Comparison of ENCODE assay signal across 10 cellular contexts in the genomic region with DNA sequence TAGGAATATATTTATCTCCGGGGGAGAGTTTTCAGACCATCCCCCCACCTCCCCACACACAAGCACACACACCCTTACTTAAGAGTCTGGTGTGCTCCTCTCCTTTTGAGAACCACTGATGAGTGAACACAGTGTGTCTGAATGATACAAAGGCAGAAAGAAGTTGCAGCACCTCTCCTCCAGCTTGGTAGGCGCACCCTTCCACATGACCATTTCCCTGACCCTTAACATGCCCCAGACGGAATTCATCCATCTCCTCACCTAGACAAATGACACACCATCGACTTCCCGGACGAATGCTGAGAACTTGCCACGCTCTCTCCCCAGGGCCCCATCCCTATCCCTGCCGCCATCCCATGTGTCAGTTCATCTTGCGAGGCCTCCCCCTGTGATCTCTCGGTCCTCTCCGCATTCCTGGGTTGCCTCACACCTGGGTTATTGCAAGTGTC. TPM values are rescaled to one million over a fixed set of nuclear protein-coding genes. Genes with fewer than 3 reads are reported as not detected.
A peak's percentile ranks its signal among the peaks of the same experiment; 100 is the strongest.
DNase-seq lines count a peak whose midpoint lies in the region; ATAC-seq and TF ChIP-seq lines count a peak whose summit lies in the region.
"Had no signal": no experiment of that assay in that cellular context is flagged by ENCODE, and none has a peak within 500 bp of the region (broad histone marks: within the 10 kb centered on the region; RNA-seq: fewer than 3 reads in every experiment).

No MANE protein-coding gene starts in this region.

- H3K27me3 ChIP-seq in DOHH2 (ENCODE audit: control insufficient read depth, low read length) (no peaks in the 10 kb centered on the region), skeletal muscle satellite cell (ENCODE audit: control insufficient read depth, insufficient read depth, low read length) (no peaks in the 10 kb centered on the region)

- peaks cover 70% of the 10 kb centered on the region for H3K4me1 ChIP-seq in DOHH2 (ENCODE audit: control insufficient read depth, low read length)
- peaks cover 74% of the 10 kb centered on the region for H3K4me1 ChIP-seq in skeletal muscle satellite cell (ENCODE audit: control insufficient read depth, insufficient read depth, low read length)

- peak; percentile 51 for DNase-seq in RKO (ENCODE audit: low spot score)
- peak; percentile 33 for DNase-seq in fibroblast of villous mesenchyme (ENCODE audit: low read depth)
- DNase-seq in activated effector memory CD4-positive, alpha-beta T cell treated with anti-CD3 and anti-CD28 coated beads, Interleukin-2, amount 50 U/mL, for 16 hours = no peak
- DNase-seq in activated gamma-delta T cell treated with Interleukin-2 at 50 U/mL for 16 hours = no peak
- no peak for DNase-seq in NCI-H1105 (lab: John Stamatoyannopoulos, UW)
- DNase-seq: NCI-H1930, retina had no signal

- H3K27ac ChIP-seq in DOHH2 (ENCODE audit: low read depth, low read length) = peak overlapping the region; percentile 93

- no peaks in the 10 kb centered on the region for H3K9me2 ChIP-seq in DOHH2 (replicated peaks; ENCODE audit: control insufficient read depth, low read length)

- peak overlapping the region; percentile 92 for H3K4me2 ChIP-seq in DOHH2 (ENCODE audit: low read length)
- H3K4me2 ChIP-seq in skeletal muscle satellite cell (ENCODE audit: low read length) = peak overlapping the region; percentile 92

- H3K9me3 ChIP-seq in DOHH2 (ENCODE audit: control insufficient read depth, insufficient read depth, low read length) (no peaks in the 10 kb centered on the region), skeletal muscle satellite cell (replicated peaks; ENCODE audit: low read length) (no peaks in the 10 kb centered on the region)

- H3K4me3 ChIP-seq in DOHH2 (ENCODE audit: low read length) (peak overlapping the region; percentile 100), fibroblast of villous mesenchyme (ENCODE audit: low read depth, low read length) (peak overlapping the region; percentile 94), skeletal muscle satellite cell (ENCODE audit: low read length) (peak overlapping the region; percentile 90)

- H3K36me3 ChIP-seq in DOHH2 (ENCODE audit: control insufficient read depth, low read length) (peaks cover 59% of the 10 kb centered on the region), skeletal muscle satellite cell (ENCODE audit: insufficient read depth, low read length) (peaks cover 64% of the 10 kb centered on the region)

- H3K9ac ChIP-seq in skeletal muscle satellite cell (ENCODE audit: low read depth, low read length) = peak overlapping the region; percentile 97

- no peak for ATAC-seq in HG03039 (IDR thresholded peaks at IDR 0.05; ENCODE audit: unreplicated experiment)

- no peak for TF ChIP-seq CTCF in DOHH2 (IDR thresholded peaks at IDR 0.05; ENCODE audit: low read depth, low read length, poor library complexity, severe bottlenecking)
- no peak for TF ChIP-seq CTCF in fibroblast of villous mesenchyme (IDR thresholded peaks at IDR 0.05; ENCODE audit: insufficient read depth, low read depth, low read length)

- no peaks in the 10 kb centered on the region for H4K20me1 ChIP-seq in DOHH2 (ENCODE audit: control insufficient read depth, insufficient read depth, low read depth, low read length)

- peaks cover 81% of the 10 kb centered on the region for H3K79me2 ChIP-seq in DOHH2 (ENCODE audit: control insufficient read depth, low read length)

- H3F3A ChIP-seq in DOHH2 (ENCODE audit: control insufficient read depth, insufficient read depth) = peaks cover 25% of the 10 kb centered on the region

RNA-seq across cellular contexts. Expression of gene TNFRSF1A, which starts 3.9 kb away (rescaled TPM):
- 125 and 174 TPM in 2 replicates for total RNA-seq in fibroblast of villous mesenchyme
- total RNA-seq in skeletal muscle satellite cell (2012; rRNA removed) = 173 and 205 TPM in 2 replicates

RNA-seq across cellular contexts. Expression of gene PLEKHG6, which starts 27.5 kb away (rescaled TPM):
- under 0.01 TPM in 1 of 2 replicates, not detected in the other for total RNA-seq in fibroblast of villous mesenchyme
- not detected in 2 replicates for total RNA-seq in skeletal muscle satellite cell (2012; rRNA removed)

RNA-seq across cellular contexts. Expression of gene SCNN1A, which starts 37.4 kb away (rescaled TPM):
- total RNA-seq in fibroblast of villous mesenchyme = under 0.01 and 0.32 TPM in 2 replicates
- total RNA-seq in skeletal muscle satellite cell (2012; rRNA removed) = 0.87 and 1.3 TPM in 2 replicates

RNA-seq across cellular contexts. Expression of gene LTBR, which starts 46.0 kb away (rescaled TPM):
- total RNA-seq in fibroblast of villous mesenchyme = 61.3 and 69.6 TPM in 2 replicates
- 75.8 and 97.8 TPM in 2 replicates for total RNA-seq in skeletal muscle satellite cell (2012; rRNA removed)

Comparison
In these comparisons a context has a peak if more than half of its experiments do, and no peak if none do; other contexts are left out.
1. DNase-seq: peak in RKO (single experiment) and fibroblast of villous mesenchyme (single experiment); none in activated effector memory CD4-positive, alpha-beta T cell treated with anti-CD3 and anti-CD28 coated beads, Interleukin-2, amount 50 U/mL, for 16 hours (single experiment), activated gamma-delta T cell treated with Interleukin-2 at 50 U/mL for 16 hours (single experiment) and NCI-H1105 (single experiment).
2. Peak in every context shown above with its lines, with median percentiles within 50 percentile points of each other: H3K4me3 ChIP-seq.